In the genomic region with DNA sequence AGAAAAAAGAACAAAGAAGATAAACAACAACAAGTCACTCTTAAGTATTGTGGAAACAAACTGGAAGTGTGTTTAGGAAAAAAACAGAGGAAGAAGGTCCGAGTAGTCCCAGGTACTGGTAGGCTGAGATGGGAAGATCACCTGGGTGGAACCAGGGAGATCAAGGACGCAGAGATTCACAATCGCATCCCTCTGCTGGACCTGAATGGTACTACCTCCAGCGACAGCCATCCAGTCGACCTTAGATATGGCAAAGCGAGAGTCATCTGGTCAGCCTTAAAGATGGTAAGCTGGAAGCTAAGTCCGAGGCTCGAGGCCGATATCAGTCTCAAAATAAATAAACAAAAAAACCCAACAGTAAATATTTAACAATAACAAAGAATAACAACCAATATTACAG, we compare ENCODE assay signal across 1 cellular context.
TF ChIP-seq lines count a peak whose summit lies in the region.

No MANE protein-coding gene starts in this region.

TF ChIP-seq in HCT116, 20 proteins besides CTCF, POLR2A, EP300 and RAD21:
- TF ChIP-seq ZFX (IDR thresholded peaks at IDR 0.05): no peak
- TF ChIP-seq CEBPB (IDR thresholded peaks at IDR 0.05; ENCODE audit: low read depth): no peak
- no peak for TF ChIP-seq POLR2AphosphoS5 (IDR thresholded peaks at IDR 0.05; ENCODE audit: low read depth, low read length)
- no peak for TF ChIP-seq ELF1 (IDR thresholded peaks at IDR 0.05; ENCODE audit: borderline replicate concordance, low read depth)
- TF ChIP-seq, protein P1, sequence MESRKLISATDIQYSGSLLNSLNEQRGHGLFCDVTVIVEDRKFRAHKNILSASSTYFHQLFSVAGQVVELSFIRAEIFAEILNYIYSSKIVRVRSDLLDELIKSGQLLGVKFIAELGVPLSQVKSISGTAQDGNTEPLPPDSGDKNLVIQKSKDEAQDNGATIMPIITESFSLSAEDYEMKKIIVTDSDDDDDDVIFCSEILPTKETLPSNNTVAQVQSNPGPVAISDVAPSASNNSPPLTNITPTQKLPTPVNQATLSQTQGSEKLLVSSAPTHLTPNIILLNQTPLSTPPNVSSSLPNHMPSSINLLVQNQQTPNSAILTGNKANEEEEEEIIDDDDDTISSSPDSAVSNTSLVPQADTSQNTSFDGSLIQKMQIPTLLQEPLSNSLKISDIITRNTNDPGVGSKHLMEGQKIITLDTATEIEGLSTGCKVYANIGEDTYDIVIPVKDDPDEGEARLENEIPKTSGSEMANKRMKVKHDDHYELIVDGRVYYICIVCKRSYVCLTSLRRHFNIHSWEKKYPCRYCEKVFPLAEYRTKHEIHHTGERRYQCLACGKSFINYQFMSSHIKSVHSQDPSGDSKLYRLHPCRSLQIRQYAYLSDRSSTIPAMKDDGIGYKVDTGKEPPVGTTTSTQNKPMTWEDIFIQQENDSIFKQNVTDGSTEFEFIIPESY (IDR thresholded peaks at IDR 0.05; ENCODE audit: extremely low read depth, insufficient replicate concordance, low read length): no peak
- no peak for TF ChIP-seq SIN3A (IDR thresholded peaks at IDR 0.05; ENCODE audit: low read depth)
- TF ChIP-seq TCF7L2 (IDR thresholded peaks at IDR 0.05; ENCODE audit: borderline replicate concordance, extremely low read depth, insufficient read depth, insufficient read length): no peak
- no peak for TF ChIP-seq SRF (IDR thresholded peaks at IDR 0.05; ENCODE audit: low read depth)
- TF ChIP-seq, protein P2, sequence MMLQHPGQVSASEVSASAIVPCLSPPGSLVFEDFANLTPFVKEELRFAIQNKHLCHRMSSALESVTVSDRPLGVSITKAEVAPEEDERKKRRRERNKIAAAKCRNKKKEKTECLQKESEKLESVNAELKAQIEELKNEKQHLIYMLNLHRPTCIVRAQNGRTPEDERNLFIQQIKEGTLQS (IDR thresholded peaks at IDR 0.05): no peak
- no peak for TF ChIP-seq EGR1 (IDR thresholded peaks at IDR 0.05; ENCODE audit: low read depth)
- no peak for TF ChIP-seq SP1 (IDR thresholded peaks at IDR 0.05; ENCODE audit: low read depth)
- TF ChIP-seq FOSL1 (IDR thresholded peaks at IDR 0.05; ENCODE audit: low read depth): no peak
- TF ChIP-seq EZH2phosphoT487 (IDR thresholded peaks at IDR 0.05; ENCODE audit: borderline replicate concordance): no peak
- TF ChIP-seq, protein P3, sequence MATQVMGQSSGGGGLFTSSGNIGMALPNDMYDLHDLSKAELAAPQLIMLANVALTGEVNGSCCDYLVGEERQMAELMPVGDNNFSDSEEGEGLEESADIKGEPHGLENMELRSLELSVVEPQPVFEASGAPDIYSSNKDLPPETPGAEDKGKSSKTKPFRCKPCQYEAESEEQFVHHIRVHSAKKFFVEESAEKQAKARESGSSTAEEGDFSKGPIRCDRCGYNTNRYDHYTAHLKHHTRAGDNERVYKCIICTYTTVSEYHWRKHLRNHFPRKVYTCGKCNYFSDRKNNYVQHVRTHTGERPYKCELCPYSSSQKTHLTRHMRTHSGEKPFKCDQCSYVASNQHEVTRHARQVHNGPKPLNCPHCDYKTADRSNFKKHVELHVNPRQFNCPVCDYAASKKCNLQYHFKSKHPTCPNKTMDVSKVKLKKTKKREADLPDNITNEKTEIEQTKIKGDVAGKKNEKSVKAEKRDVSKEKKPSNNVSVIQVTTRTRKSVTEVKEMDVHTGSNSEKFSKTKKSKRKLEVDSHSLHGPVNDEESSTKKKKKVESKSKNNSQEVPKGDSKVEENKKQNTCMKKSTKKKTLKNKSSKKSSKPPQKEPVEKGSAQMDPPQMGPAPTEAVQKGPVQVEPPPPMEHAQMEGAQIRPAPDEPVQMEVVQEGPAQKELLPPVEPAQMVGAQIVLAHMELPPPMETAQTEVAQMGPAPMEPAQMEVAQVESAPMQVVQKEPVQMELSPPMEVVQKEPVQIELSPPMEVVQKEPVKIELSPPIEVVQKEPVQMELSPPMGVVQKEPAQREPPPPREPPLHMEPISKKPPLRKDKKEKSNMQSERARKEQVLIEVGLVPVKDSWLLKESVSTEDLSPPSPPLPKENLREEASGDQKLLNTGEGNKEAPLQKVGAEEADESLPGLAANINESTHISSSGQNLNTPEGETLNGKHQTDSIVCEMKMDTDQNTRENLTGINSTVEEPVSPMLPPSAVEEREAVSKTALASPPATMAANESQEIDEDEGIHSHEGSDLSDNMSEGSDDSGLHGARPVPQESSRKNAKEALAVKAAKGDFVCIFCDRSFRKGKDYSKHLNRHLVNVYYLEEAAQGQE (IDR thresholded peaks at IDR 0.05; ENCODE audit: low read depth): no peak
- TF ChIP-seq ZNF274 (IDR thresholded peaks at IDR 0.05; ENCODE audit: low read depth, low read length): no peak
- no peak for TF ChIP-seq CBX3 (IDR thresholded peaks at IDR 0.05; ENCODE audit: low read depth)
- no peak for TF ChIP-seq EZH2 (IDR thresholded peaks at IDR 0.05)
